Comparison of ENCODE assay signal across 9 cellular contexts in the genomic region with DNA sequence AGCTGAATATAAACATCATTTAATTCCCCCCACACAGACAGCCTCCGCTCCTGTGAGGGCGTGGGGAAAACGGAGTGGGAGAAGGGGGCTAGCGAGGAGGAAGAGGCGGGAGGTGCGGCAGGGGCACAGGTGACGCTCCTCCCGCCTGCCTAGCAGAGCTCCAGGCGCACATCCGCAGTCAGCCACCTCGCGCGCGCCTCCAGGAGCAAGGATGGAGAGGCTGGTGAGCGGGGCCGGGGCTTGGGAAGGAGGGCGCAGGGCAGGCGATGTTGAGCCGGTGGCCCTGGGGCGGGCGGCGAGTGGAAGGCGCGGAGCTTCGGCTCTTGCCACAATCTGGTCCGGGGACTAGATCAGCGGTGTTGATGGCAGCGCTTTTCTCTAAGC. TPM values are rescaled to one million over a fixed set of nuclear protein-coding genes. Genes with fewer than 3 reads are reported as not detected.
A peak's percentile ranks its signal among the peaks of the same experiment; 100 is the strongest.
DNase-seq lines count a peak whose midpoint lies in the region; ATAC-seq and TF ChIP-seq lines count a peak whose summit lies in the region.
"Had no signal": no experiment of that assay in that cellular context is flagged by ENCODE, and none has a peak within 500 bp of the region (broad histone marks: within the 10 kb centered on the region; RNA-seq: fewer than 3 reads in every experiment).

A gene with protein sequence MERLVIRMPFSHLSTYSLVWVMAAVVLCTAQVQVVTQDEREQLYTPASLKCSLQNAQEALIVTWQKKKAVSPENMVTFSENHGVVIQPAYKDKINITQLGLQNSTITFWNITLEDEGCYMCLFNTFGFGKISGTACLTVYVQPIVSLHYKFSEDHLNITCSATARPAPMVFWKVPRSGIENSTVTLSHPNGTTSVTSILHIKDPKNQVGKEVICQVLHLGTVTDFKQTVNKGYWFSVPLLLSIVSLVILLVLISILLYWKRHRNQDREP (plus strand): TSS at position 155 of the 384 bp plus-strand sequence. CDS start 57 bp downstream, at position 212.

- no peak for TF ChIP-seq CTCF in DOHH2 (IDR thresholded peaks at IDR 0.05; ENCODE audit: low read depth, low read length, poor library complexity, severe bottlenecking)
- TF ChIP-seq CTCF in fibroblast of pulmonary artery (IDR thresholded peaks at IDR 0.05; ENCODE audit: low read length, missing control alignments): peak; percentile 4
- TF ChIP-seq CTCF in nephron progenitor cell (IDR thresholded peaks at IDR 0.05): no peak

- H3K27me3 ChIP-seq in DOHH2 (ENCODE audit: control insufficient read depth, low read length) (no peaks in the 10 kb centered on the region; the same call in 1 of the 2 replicates), stomach smooth muscle (ENCODE audit: control insufficient read depth in 1 of 2, insufficient read depth in 2 of 2, low read length in 2 of 2) (peaks cover 0 to 7% of the 10 kb centered on the region in 2 donors)

- ATAC-seq in HG02588 (IDR thresholded peaks at IDR 0.05; ENCODE audit: unreplicated experiment): peak; percentile 58

- H3K27me3 Mint-ChIP-seq in activated T-helper 1 cell treated with anti-CD3 and anti-CD28 coated beads, Interleukin-12 subunit alpha, Interleukin-12 subunit beta, Interleukin-2, Interleukin-4 antibody, amounts not matched to agents 30 ng/mL and 10 ng/mL and 1 ng/mL, durations not matched to agents 14 hours and 24 hours and 36 hours (ENCODE audit: insufficient read depth): peaks cover 1% of the 10 kb centered on the region
- no peaks in the 10 kb centered on the region for H3K27me3 Mint-ChIP-seq in nephron progenitor cell (ENCODE audit: low read depth, poor library complexity)

- peaks cover 12% of the 10 kb centered on the region for H3F3A ChIP-seq in DOHH2 (ENCODE audit: control insufficient read depth, insufficient read depth)

- H3K9me3 ChIP-seq in DOHH2 (ENCODE audit: control insufficient read depth, insufficient read depth, low read length) (no peaks in the 10 kb centered on the region), stomach smooth muscle (ENCODE audit: control insufficient read depth in 2 of 2, low read length in 2 of 2) (no peaks in the 10 kb centered on the region)

- no peaks in the 10 kb centered on the region for H3K9me3 Mint-ChIP-seq in activated T-helper 1 cell treated with anti-CD3 and anti-CD28 coated beads, Interleukin-12 subunit alpha, Interleukin-12 subunit beta, Interleukin-2, Interleukin-4 antibody, amounts not matched to agents 30 ng/mL and 10 ng/mL and 1 ng/mL, durations not matched to agents 14 hours and 24 hours and 36 hours
- H3K9me3 Mint-ChIP-seq in nephron progenitor cell: no peaks in the 10 kb centered on the region

- H3K4me3 ChIP-seq in DOHH2 (ENCODE audit: low read length) (peak within 1 kb of the TSS; percentile 85), fibroblast of pulmonary artery (replicated peaks; ENCODE audit: low read depth, low read length) (peak within 1 kb of the TSS; percentile 63), stomach smooth muscle (ENCODE audit: low read length in 2 of 2) (peak within 1 kb of the TSS; percentile 57 to 73)

- 0 out of 2 replicates have a peak within 1 kb of the TSS, but pooled peaks have one; percentile 7 for H3K27ac ChIP-seq in DOHH2 (ENCODE audit: low read depth, low read length)
- H3K27ac ChIP-seq in stomach smooth muscle (ENCODE audit: low read length): no peak within 1 kb of the TSS

- peak within 1 kb of the TSS; percentile 6 to 37 for H3K9ac ChIP-seq in stomach smooth muscle (ENCODE audit: low read length in 2 of 2)

- peak within 1 kb of the TSS; percentile 88 for H3K4me2 ChIP-seq in DOHH2 (ENCODE audit: low read length)

- intact Hi-C loops in activated T-helper 1 cell treated with anti-CD3 and anti-CD28 coated beads, Interleukin-12 subunit alpha, Interleukin-12 subunit beta, Interleukin-2, Interleukin-4 antibody, amounts not matched to agents 30 ng/mL and 10 ng/mL and 1 ng/mL, durations not matched to agents 14 hours and 24 hours and 36 hours (cut with micrococcal nuclease): loop anchor here (1.0 to 2.0 kb wide), 2 partner anchors 25 to 166 kb away; partner anchors contain the start of gene BTLA

- H4K20me1 ChIP-seq in DOHH2 (ENCODE audit: control insufficient read depth, insufficient read depth, low read depth, low read length): no peaks in the 10 kb centered on the region

- peaks cover 36% of the 10 kb centered on the region for H3K36me3 Mint-ChIP-seq in activated T-helper 1 cell treated with anti-CD3 and anti-CD28 coated beads, Interleukin-12 subunit alpha, Interleukin-12 subunit beta, Interleukin-2, Interleukin-4 antibody, amounts not matched to agents 30 ng/mL and 10 ng/mL and 1 ng/mL, durations not matched to agents 14 hours and 24 hours and 36 hours (ENCODE audit: low read depth)
- peaks cover 26% of the 10 kb centered on the region for H3K36me3 Mint-ChIP-seq in nephron progenitor cell (ENCODE audit: low read depth)

- H3K27ac Mint-ChIP-seq in activated T-helper 1 cell treated with anti-CD3 and anti-CD28 coated beads, Interleukin-12 subunit alpha, Interleukin-12 subunit beta, Interleukin-2, Interleukin-4 antibody, amounts not matched to agents 30 ng/mL and 10 ng/mL and 1 ng/mL, durations not matched to agents 14 hours and 24 hours and 36 hours: peak within 1 kb of the TSS; percentile 84
- H3K27ac Mint-ChIP-seq in nephron progenitor cell: peak within 1 kb of the TSS; percentile 88

- H3K4me3 Mint-ChIP-seq in activated T-helper 1 cell treated with anti-CD3 and anti-CD28 coated beads, Interleukin-12 subunit alpha, Interleukin-12 subunit beta, Interleukin-2, Interleukin-4 antibody, amounts not matched to agents 30 ng/mL and 10 ng/mL and 1 ng/mL, durations not matched to agents 14 hours and 24 hours and 36 hours: peak within 1 kb of the TSS; percentile 97
- H3K4me3 Mint-ChIP-seq in nephron progenitor cell: peak within 1 kb of the TSS; percentile 93

- peak; percentile 63 for DNase-seq in NCI-H510A treated with DMSO at 0.1 percent for 48 hours (lab: John Stamatoyannopoulos, UW)
- peak; percentile 44 for DNase-seq in activated T-helper 1 cell treated with anti-CD3 and anti-CD28 coated beads, Interleukin-12 subunit alpha, Interleukin-12 subunit beta, Interleukin-2, Interleukin-4 antibody, amounts not matched to agents 30 ng/mL and 10 ng/mL and 1 ng/mL, durations not matched to agents 14 hours and 24 hours and 36 hours (ENCODE audit: low spot score)
- peak; percentile 69 for DNase-seq in fibroblast of pulmonary artery (ENCODE audit: low read depth)
- peak; percentile 79 for DNase-seq in nephron progenitor cell
- DNase-seq in epidermal melanocyte (ENCODE audit: insufficient read length, low spot score): no peak

- H3K36me3 ChIP-seq in DOHH2 (ENCODE audit: control insufficient read depth, low read length) (peaks cover 4% of the 10 kb centered on the region; the same call in 1 of the 2 replicates), stomach smooth muscle (ENCODE audit: control insufficient read depth in 2 of 2, insufficient read depth in 2 of 2, low read length in 2 of 2) (no peaks in the 10 kb centered on the region)

- peaks cover 30% of the 10 kb centered on the region for H3K79me2 ChIP-seq in DOHH2 (ENCODE audit: control insufficient read depth, low read length)

- H3K4me1 ChIP-seq in DOHH2 (ENCODE audit: control insufficient read depth, low read length) (peaks cover 21% of the 10 kb centered on the region), stomach smooth muscle (ENCODE audit: control insufficient read depth, insufficient read depth, low read length) (peaks cover 5% of the 10 kb centered on the region)

- H3K9me2 ChIP-seq in DOHH2 (replicated peaks; ENCODE audit: control insufficient read depth, low read length): no peaks in the 10 kb centered on the region

- H3K4me1 Mint-ChIP-seq in activated T-helper 1 cell treated with anti-CD3 and anti-CD28 coated beads, Interleukin-12 subunit alpha, Interleukin-12 subunit beta, Interleukin-2, Interleukin-4 antibody, amounts not matched to agents 30 ng/mL and 10 ng/mL and 1 ng/mL, durations not matched to agents 14 hours and 24 hours and 36 hours (ENCODE audit: low read depth): peaks cover 41% of the 10 kb centered on the region
- peaks cover 46% of the 10 kb centered on the region for H3K4me1 Mint-ChIP-seq in nephron progenitor cell

RNA-seq across cellular contexts. Expression of the gene that starts here (rescaled TPM):
- total RNA-seq in activated T-helper 1 cell treated with anti-CD3 and anti-CD28 coated beads, Interleukin-12 subunit alpha, Interleukin-12 subunit beta, Interleukin-2, Interleukin-4 antibody, amounts not matched to agents 30 ng/mL and 10 ng/mL and 1 ng/mL, durations not matched to agents 14 hours and 24 hours and 36 hours: 141 TPM in 2 replicates
- total RNA-seq: NCI-H460 had no signal
